ENCODE assay signal across 1 cellular context in the genomic region with DNA sequence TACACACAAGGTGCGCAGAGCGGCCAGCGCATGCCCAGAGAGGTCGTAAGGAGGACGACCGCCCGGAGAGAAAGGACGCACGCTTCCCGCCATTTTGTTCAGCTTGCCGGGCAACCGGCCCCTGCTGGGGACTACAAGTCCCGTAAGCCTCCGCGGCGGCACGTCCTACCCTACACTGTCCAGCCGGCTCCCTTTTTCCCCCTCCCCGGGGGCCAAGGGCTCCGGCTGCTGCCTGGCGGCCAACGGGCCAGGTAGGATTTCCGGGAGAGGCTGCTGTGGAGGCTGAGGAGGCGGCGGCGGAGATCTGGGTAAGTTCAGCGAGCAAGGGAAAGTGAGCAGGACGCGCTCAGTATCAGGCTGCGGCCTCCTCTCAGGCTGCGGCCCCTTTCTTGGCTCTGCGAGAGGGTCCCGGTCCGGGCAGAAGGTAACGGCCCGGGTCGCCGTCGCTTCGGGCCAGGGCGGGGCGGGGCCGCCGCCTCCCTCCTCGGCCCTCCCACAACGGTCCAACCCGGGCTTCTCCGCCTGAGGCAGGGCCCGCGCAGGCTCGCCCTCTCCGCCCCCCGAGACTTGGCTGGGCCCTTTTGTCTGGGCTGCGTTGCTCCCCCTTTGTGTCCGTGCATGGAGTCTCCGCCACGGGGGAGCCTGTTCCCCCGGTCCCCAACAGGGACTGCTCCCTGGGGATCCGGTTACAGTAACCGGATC.
TF ChIP-seq lines count a peak whose summit lies in the region.

Gene PHACTR4 (plus strand): TSS at position 223 of the 702 bp plus-strand sequence. CDS start 37,708 bp downstream, outside the sequence.

TF ChIP-seq in HepG2, 621 proteins besides CTCF, POLR2A, EP300 and RAD21 (continued from another document and continues in another):
- TF ChIP-seq ZNF652 (CRISPR knock-in tag; IDR thresholded peaks at IDR 0.05; ENCODE audit: borderline replicate concordance, low read depth) (0 out of 2 replicates have a peak, but pooled peaks have one; percentile 22), CEBPG (CRISPR knock-in tag; IDR thresholded peaks at IDR 0.05) (0 out of 2 replicates have a peak, but pooled peaks have one; percentile 13), ARNT (IDR thresholded peaks at IDR 0.05) (no peak), SMAD1 (CRISPR knock-in tag; IDR thresholded peaks at IDR 0.05; ENCODE audit: borderline replicate concordance, low read depth) (no peak), ZSCAN21 (CRISPR knock-in tag; IDR thresholded peaks at IDR 0.05; ENCODE audit: borderline replicate concordance) (no peak; the same call in 1 of the 2 replicates), KDM1A (CRISPR knock-in tag; IDR thresholded peaks at IDR 0.05) (no peak; the same call in 1 of the 2 replicates), ZNF572 (CRISPR knock-in tag; IDR thresholded peaks at IDR 0.05) (0 out of 2 replicates have a peak, but pooled peaks have one; percentile 16), ZNF598 (CRISPR knock-in tag; IDR thresholded peaks at IDR 0.05; ENCODE audit: borderline replicate concordance) (no peak), ZNF33A (CRISPR knock-in tag; IDR thresholded peaks at IDR 0.05; ENCODE audit: borderline replicate concordance) (peak; percentile 38; the same call in 1 of the 2 replicates), RBAK (CRISPR knock-in tag; IDR thresholded peaks at IDR 0.05) (0 out of 2 replicates have a peak, but pooled peaks have one; percentile 10), ZNF746 (CRISPR knock-in tag; IDR thresholded peaks at IDR 0.05) (no peak), ZSCAN29 (CRISPR knock-in tag; conservative IDR thresholded peaks at IDR 0.05) (no peak; the same call in 1 of the 2 replicates), NCOA5 (CRISPR knock-in tag; IDR thresholded peaks at IDR 0.05) (no peak), UBTF (CRISPR knock-in tag; IDR thresholded peaks at IDR 0.05) (peak; percentile 89), ZNF138 (CRISPR knock-in tag; IDR thresholded peaks at IDR 0.05; ENCODE audit: low read depth) (0 out of 2 replicates have a peak, but pooled peaks have one; percentile 22), TBX2 (CRISPR knock-in tag; IDR thresholded peaks at IDR 0.05; ENCODE audit: borderline replicate concordance) (peak; percentile 63; the same call in 1 of the 2 replicates), ZMYM2 (CRISPR knock-in tag; IDR thresholded peaks at IDR 0.05) (no peak), THAP11 (CRISPR knock-in tag; IDR thresholded peaks at IDR 0.05) (peak; percentile 98), IRX3 (CRISPR knock-in tag; IDR thresholded peaks at IDR 0.05; ENCODE audit: borderline replicate concordance, low read depth) (no peak; the same call in 1 of the 2 replicates), ZNF879 (CRISPR knock-in tag; IDR thresholded peaks at IDR 0.05) (peak; percentile 87; the same call in 1 of the 2 replicates), ZNF343 (CRISPR knock-in tag; IDR thresholded peaks at IDR 0.05) (peak; percentile 82; the same call in 1 of the 2 replicates), ZNF891 (CRISPR knock-in tag; IDR thresholded peaks at IDR 0.05) (no peak; the same call in none of the 2 replicates), STAG1 (CRISPR knock-in tag; IDR thresholded peaks at IDR 0.05) (no peak; the same call in 1 of the 2 replicates), PCBP1 (IDR thresholded peaks at IDR 0.05; ENCODE audit: borderline replicate concordance, low read depth, low read length) (no peak; the same call in 1 of the 2 replicates), RBM39 (IDR thresholded peaks at IDR 0.05; ENCODE audit: low read depth, low read length, poor library complexity, severe bottlenecking) (peak; percentile 97), ZNF839 (CRISPR knock-in tag; IDR thresholded peaks at IDR 0.05; ENCODE audit: borderline replicate concordance) (0 out of 2 replicates have a peak, but pooled peaks have one; percentile 41), HNF1A (IDR thresholded peaks at IDR 0.05; ENCODE audit: low read depth) (no peak), HNF1A (CRISPR knock-in tag; IDR thresholded peaks at IDR 0.05; ENCODE audit: borderline replicate concordance) (peak; percentile 55; the same call in 1 of the 2 replicates), BHLHE40 (IDR thresholded peaks at IDR 0.05; ENCODE audit: low read length) (no peak), ZNF484 (CRISPR knock-in tag; IDR thresholded peaks at IDR 0.05; ENCODE audit: borderline replicate concordance, low read depth) (no peak), TOPORS (CRISPR knock-in tag; IDR thresholded peaks at IDR 0.05) (no peak; the same call in 1 of the 2 replicates), ZIK1 (CRISPR knock-in tag; IDR thresholded peaks at IDR 0.05; ENCODE audit: borderline replicate concordance, low read depth) (no peak; the same call in 1 of the 2 replicates), CBFB (CRISPR knock-in tag; IDR thresholded peaks at IDR 0.05) (no peak; the same call in 1 of the 2 replicates), PRMT3 (CRISPR knock-in tag; IDR thresholded peaks at IDR 0.05; ENCODE audit: borderline replicate concordance, low read depth) (no peak)
- TF ChIP-seq, protein P1, sequence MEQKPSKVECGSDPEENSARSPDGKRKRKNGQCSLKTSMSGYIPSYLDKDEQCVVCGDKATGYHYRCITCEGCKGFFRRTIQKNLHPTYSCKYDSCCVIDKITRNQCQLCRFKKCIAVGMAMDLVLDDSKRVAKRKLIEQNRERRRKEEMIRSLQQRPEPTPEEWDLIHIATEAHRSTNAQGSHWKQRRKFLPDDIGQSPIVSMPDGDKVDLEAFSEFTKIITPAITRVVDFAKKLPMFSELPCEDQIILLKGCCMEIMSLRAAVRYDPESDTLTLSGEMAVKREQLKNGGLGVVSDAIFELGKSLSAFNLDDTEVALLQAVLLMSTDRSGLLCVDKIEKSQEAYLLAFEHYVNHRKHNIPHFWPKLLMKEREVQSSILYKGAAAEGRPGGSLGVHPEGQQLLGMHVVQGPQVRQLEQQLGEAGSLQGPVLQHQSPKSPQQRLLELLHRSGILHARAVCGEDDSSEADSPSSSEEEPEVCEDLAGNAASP (CRISPR knock-in tag; IDR thresholded peaks at IDR 0.05; ENCODE audit: borderline replicate concordance) = no peak; the same call in 1 of the 2 replicates
- TF ChIP-seq, protein P2, sequence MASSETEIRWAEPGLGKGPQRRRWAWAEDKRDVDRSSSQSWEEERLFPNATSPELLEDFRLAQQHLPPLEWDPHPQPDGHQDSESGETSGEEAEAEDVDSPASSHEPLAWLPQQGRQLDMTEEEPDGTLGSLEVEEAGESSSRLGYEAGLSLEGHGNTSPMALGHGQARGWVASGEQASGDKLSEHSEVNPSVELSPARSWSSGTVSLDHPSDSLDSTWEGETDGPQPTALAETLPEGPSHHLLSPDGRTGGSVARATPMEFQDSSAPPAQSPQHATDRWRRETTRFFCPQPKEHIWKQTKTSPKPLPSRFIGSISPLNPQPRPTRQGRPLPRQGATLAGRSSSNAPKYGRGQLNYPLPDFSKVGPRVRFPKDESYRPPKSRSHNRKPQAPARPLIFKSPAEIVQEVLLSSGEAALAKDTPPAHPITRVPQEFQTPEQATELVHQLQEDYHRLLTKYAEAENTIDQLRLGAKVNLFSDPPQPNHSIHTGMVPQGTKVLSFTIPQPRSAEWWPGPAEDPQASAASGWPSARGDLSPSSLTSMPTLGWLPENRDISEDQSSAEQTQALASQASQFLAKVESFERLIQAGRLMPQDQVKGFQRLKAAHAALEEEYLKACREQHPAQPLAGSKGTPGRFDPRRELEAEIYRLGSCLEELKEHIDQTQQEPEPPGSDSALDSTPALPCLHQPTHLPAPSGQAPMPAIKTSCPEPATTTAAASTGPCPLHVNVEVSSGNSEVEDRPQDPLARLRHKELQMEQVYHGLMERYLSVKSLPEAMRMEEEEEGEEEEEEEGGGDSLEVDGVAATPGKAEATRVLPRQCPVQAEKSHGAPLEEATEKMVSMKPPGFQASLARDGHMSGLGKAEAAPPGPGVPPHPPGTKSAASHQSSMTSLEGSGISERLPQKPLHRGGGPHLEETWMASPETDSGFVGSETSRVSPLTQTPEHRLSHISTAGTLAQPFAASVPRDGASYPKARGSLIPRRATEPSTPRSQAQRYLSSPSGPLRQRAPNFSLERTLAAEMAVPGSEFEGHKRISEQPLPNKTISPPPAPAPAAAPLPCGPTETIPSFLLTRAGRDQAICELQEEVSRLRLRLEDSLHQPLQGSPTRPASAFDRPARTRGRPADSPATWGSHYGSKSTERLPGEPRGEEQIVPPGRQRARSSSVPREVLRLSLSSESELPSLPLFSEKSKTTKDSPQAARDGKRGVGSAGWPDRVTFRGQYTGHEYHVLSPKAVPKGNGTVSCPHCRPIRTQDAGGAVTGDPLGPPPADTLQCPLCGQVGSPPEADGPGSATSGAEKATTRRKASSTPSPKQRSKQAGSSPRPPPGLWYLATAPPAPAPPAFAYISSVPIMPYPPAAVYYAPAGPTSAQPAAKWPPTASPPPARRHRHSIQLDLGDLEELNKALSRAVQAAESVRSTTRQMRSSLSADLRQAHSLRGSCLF (CRISPR knock-in tag; IDR thresholded peaks at IDR 0.05; ENCODE audit: borderline replicate concordance) = no peak
- TF ChIP-seq, protein P3, sequence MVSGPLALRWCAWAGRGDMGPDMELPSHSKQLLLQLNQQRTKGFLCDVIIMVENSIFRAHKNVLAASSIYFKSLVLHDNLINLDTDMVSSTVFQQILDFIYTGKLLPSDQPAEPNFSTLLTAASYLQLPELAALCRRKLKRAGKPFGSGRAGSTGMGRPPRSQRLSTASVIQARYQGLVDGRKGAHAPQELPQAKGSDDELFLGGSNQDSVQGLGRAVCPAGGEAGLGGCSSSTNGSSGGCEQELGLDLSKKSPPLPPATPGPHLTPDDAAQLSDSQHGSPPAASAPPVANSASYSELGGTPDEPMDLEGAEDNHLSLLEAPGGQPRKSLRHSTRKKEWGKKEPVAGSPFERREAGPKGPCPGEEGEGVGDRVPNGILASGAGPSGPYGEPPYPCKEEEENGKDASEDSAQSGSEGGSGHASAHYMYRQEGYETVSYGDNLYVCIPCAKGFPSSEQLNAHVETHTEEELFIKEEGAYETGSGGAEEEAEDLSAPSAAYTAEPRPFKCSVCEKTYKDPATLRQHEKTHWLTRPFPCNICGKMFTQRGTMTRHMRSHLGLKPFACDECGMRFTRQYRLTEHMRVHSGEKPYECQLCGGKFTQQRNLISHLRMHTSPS (CRISPR knock-in tag; IDR thresholded peaks at IDR 0.05; ENCODE audit: low read depth) = no peak; the same call in 1 of the 2 replicates
- TF ChIP-seq, protein P4, sequence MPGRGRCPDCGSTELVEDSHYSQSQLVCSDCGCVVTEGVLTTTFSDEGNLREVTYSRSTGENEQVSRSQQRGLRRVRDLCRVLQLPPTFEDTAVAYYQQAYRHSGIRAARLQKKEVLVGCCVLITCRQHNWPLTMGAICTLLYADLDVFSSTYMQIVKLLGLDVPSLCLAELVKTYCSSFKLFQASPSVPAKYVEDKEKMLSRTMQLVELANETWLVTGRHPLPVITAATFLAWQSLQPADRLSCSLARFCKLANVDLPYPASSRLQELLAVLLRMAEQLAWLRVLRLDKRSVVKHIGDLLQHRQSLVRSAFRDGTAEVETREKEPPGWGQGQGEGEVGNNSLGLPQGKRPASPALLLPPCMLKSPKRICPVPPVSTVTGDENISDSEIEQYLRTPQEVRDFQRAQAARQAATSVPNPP (CRISPR knock-in tag; IDR thresholded peaks at IDR 0.05) = 0 out of 2 replicates have a peak, but pooled peaks have one; percentile 36
- TF ChIP-seq, protein P5, sequence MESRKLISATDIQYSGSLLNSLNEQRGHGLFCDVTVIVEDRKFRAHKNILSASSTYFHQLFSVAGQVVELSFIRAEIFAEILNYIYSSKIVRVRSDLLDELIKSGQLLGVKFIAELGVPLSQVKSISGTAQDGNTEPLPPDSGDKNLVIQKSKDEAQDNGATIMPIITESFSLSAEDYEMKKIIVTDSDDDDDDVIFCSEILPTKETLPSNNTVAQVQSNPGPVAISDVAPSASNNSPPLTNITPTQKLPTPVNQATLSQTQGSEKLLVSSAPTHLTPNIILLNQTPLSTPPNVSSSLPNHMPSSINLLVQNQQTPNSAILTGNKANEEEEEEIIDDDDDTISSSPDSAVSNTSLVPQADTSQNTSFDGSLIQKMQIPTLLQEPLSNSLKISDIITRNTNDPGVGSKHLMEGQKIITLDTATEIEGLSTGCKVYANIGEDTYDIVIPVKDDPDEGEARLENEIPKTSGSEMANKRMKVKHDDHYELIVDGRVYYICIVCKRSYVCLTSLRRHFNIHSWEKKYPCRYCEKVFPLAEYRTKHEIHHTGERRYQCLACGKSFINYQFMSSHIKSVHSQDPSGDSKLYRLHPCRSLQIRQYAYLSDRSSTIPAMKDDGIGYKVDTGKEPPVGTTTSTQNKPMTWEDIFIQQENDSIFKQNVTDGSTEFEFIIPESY (CRISPR knock-in tag; IDR thresholded peaks at IDR 0.05) = no peak
